ENCODE assay signal across 24 cellular contexts in the genomic region with DNA sequence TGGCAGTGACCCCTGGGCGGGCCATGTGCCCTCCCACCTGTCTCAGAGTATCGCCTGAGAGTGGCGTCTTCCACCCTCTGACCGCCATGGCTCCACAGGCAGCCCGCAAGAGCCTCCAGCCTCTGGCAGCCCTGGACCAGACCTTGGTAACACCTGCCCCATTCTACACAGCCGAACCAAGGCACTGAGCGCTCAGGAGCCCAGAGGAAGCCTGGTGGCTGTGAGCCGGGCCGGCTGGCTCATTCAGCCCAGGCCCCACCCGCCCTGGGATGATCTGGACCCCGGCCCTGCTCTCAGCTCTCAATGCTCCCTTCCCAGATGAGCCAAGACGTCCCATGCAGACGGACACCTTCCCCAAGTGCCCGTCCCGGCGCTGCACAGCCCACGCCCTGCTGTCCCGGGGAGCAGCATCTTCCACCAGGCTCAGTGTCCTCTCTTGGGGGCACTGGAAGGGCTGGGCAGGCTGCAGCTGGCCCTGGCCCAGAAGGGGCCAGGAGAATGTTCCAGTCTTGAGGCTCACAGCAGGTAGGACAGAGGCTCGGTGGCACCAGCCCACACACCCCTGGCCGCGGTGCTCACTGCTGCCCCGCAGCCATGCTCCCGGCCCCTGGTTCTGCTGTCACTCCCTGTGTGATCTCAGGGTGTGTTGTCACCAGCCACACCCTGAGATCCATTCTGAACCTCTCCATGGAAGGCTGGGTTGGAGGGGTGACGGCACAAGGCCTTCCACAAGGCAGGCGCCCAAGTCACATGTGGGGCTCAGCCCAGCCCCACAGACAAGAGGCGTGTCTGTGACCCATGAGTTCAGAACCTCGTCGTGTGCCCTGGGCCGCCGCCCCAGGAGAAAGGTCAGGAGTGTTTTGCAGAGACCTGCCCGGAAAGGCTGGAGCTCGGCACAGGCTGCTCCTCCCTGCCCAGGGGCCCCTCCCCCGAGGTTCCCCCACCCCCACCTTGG. TPM values are rescaled to one million over a fixed set of nuclear protein-coding genes. Genes with fewer than 3 reads are reported as not detected.
DNase-seq lines count a peak whose midpoint lies in the region; ATAC-seq and TF ChIP-seq lines count a peak whose summit lies in the region.
"Had no signal": no experiment of that assay in that cellular context is flagged by ENCODE, and none has a peak within 500 bp of the region (broad histone marks: within the 10 kb centered on the region; RNA-seq: fewer than 3 reads in every experiment).

No MANE protein-coding gene starts in this region.

- no peaks in the 10 kb centered on the region for H3K36me3 ChIP-seq in mammary epithelial cell (ENCODE audit: insufficient read depth, low read length)
- no peaks in the 10 kb centered on the region for H3K36me3 ChIP-seq in mucosa of descending colon (ENCODE audit: low read depth)
- H3K36me3 ChIP-seq in transverse colon = no peaks in the 10 kb centered on the region
- H3K36me3 ChIP-seq: BE2C, SJCRH30 had no signal

- no peak overlapping the region for H3K4me2 ChIP-seq in mammary epithelial cell (ENCODE audit: insufficient read depth, low read depth, low read length)

- intact Hi-C loops in MCF 10A (cut with micrococcal nuclease) = no loop called here
- intact Hi-C loops in mammary epithelial cell (cut with micrococcal nuclease) = no loop called here
- intact Hi-C loops in mucosa of descending colon (cut with DNase I, micrococcal nuclease) = no loop called here
- intact Hi-C loops in transverse colon (cut with DNase I; ENCODE audit: low total_unique reads) = loop anchor here (10.0 kb wide), 1 partner anchor 409 kb away; a partner anchor contains a TSS

- no peaks in the 10 kb centered on the region for H3K9me3 Mint-ChIP-seq in MCF 10A (ENCODE audit: unreplicated experiment)
- H3K9me3 Mint-ChIP-seq in stimulated activated memory B cell treated with anti-CD40 and anti-IgM and Interleukin-4, amounts not matched to agents 10 μg/mL and 1 μg/mL and 100 μg/mL, for 72 hours = no peaks in the 10 kb centered on the region
- H3K9me3 Mint-ChIP-seq: H9 had no signal

- WGBS in mammary epithelial cell (ENCODE audit: low coverage, missing lambda C conversion rate) = 87% methylated on average over 13 of the region's 33 CpGs
- WGBS in transverse colon (ENCODE audit: low coverage in 1 of 2), 2 donors = 59% methylated on average over 30 of the region's 33 CpGs; no CpG with 5 or more reads in 1 of the 2 donors

- no peak overlapping the region for H3K4me3 Mint-ChIP-seq in MCF 10A (ENCODE audit: unreplicated experiment)
- no peak overlapping the region for H3K4me3 Mint-ChIP-seq in stimulated activated memory B cell treated with anti-CD40 and anti-IgM and Interleukin-4, amounts not matched to agents 10 μg/mL and 1 μg/mL and 100 μg/mL, for 72 hours
- H3K4me3 Mint-ChIP-seq: H9 had no signal

- CTCF ChIA-PET in MCF 10A (lab: Yijun Ruan, JAX) = interaction anchor here (0.6 to 1.6 kb wide), 7 partner anchors 8 to 367 kb away, joined by 3 to 5 read pairs (median 4); no protein-coding TSS in a partner anchor
- CTCF ChIA-PET in mammary epithelial cell (lab: Charles Lee; ENCODE audit: low non-redundant PET) = no interaction called here

- ATAC-seq in esophagus mucosa (peak; percentile 74), mucosa of descending colon (peak; percentile 85)
- ATAC-seq in stimulated activated memory B cell treated with anti-CD40 and anti-IgM and Interleukin-4, amounts not matched to agents 10 μg/mL and 1 μg/mL and 100 μg/mL, for 72 hours = no peak
- ATAC-seq: SK-N-SH treated with all-trans-retinoic acid at 6 μM for 48 hours had no signal

- no peaks in the 10 kb centered on the region for H3K9me3 ChIP-seq in mammary epithelial cell (replicated peaks; ENCODE audit: insufficient read depth, low read length)
- H3K9me3 ChIP-seq in mucosa of descending colon = no peaks in the 10 kb centered on the region
- H3K9me3 ChIP-seq in transverse colon = no peaks in the 10 kb centered on the region
- H3K9me3 ChIP-seq: BE2C, SJCRH30 had no signal

- H3K36me3 Mint-ChIP-seq in MCF 10A (ENCODE audit: insufficient read depth, unreplicated experiment) = no peaks in the 10 kb centered on the region
- H3K36me3 Mint-ChIP-seq in stimulated activated memory B cell treated with anti-CD40 and anti-IgM and Interleukin-4, amounts not matched to agents 10 μg/mL and 1 μg/mL and 100 μg/mL, for 72 hours = no peaks in the 10 kb centered on the region

- TF ChIP-seq CTCF in MCF 10A (IDR thresholded peaks at IDR 0.05; ENCODE audit: unreplicated experiment) (no peak), mammary epithelial cell (conservative IDR thresholded peaks at IDR 0.05 in 1 of 2, IDR thresholded peaks at IDR 0.05 in 1 of 2; ENCODE audit: extremely low read depth in 1 of 2, insufficient read depth in 1 of 2, low read depth in 1 of 2, low read length in 2 of 2) (no peak), mucosa of descending colon (IDR thresholded peaks at IDR 0.05) (no peak), transverse colon (IDR thresholded peaks at IDR 0.05) (no peak)

- no peak overlapping the region for H3K9ac ChIP-seq in mammary epithelial cell (ENCODE audit: insufficient read depth, low read length)

- in situ Hi-C loops in mammary epithelial cell (cut with MboI; ENCODE audit: low sequenced_read_pairs in 2 of 2) = no loop called here
- in situ Hi-C loops in transverse colon (cut with MboI; ENCODE audit: low pct_ligation_motif_present in 1 of 4, low pct_unique_long_range_greater_than_20kb in 1 of 4, low sequenced_read_pairs in 3 of 4) = loop anchor here in 3 of 4 donors (5.0 to 10.0 kb wide), 2 partner anchors 186 to 189 kb away; no protein-coding TSS in a partner anchor

- peaks cover 4% of the 10 kb centered on the region for H3K4me1 ChIP-seq in mammary epithelial cell (ENCODE audit: insufficient read depth, low read length)
- H3K4me1 ChIP-seq in mucosa of descending colon (ENCODE audit: low read depth) = peaks cover 15% of the 10 kb centered on the region
- peaks cover 4 to 20% (median 14%) of the 10 kb centered on the region in 4 donors for H3K4me1 ChIP-seq in transverse colon
- H3K4me1 ChIP-seq: SJCRH30 had no signal

- peak; percentile 14 for DNase-seq in MCF 10A (ENCODE audit: unreplicated experiment)
- DNase-seq in mammary epithelial cell = no peak
- DNase-seq in mucosa of descending colon = peak; percentile 82 to 88 (median 88)
- peak; percentile 87 for DNase-seq in transverse colon
- no peak for DNase-seq in SIG-M5 treated with dmso at 0.1 percent for 504 hours (lab: John Stamatoyannopoulos, UW; ENCODE audit: unreplicated experiment)
- DNase-seq in NCI-H2171 treated with DMSO at 0.1 percent for 48 hours (lab: John Stamatoyannopoulos, UW) = no peak
- DNase-seq: Calu3, DND-41, H9, IMR-90, KG1, NCI-H1092, NCI-H1436, NCI-H187, NCI-H2081 treated with DMSO at 0.1 percent for 48 hours, NCI-H446, NCI-H524 treated with DMSO at 0.1 percent for 48 hours, NCI-H774, SJCRH30 had no signal

- no TSS peak for BruUV-seq in MCF 10A (replicated peaks; lab: Mats Ljungman, UMichigan)
- BruUV-seq in mammary epithelial cell (replicated peaks; lab: Mats Ljungman, UMichigan) = no TSS peak

- no peaks in the 10 kb centered on the region for H3K79me2 ChIP-seq in mammary epithelial cell (ENCODE audit: insufficient read depth, low read length)

- H4K20me1 ChIP-seq in mammary epithelial cell (ENCODE audit: insufficient read depth, low read length) = no peaks in the 10 kb centered on the region

- TF ChIP-seq EP300 in transverse colon (IDR thresholded peaks at IDR 0.05; ENCODE audit: low read depth) = no peak

- peak; percentile 68 for TF ChIP-seq POLR2A in transverse colon (IDR thresholded peaks at IDR 0.05)

- dilution Hi-C loops in mammary epithelial cell (cut with HindIII; ENCODE audit: low sequenced_read_pairs) = loop anchor here (5.0 to 25.0 kb wide), 2 partner anchors 211 to 289 kb away; a partner anchor contains a TSS

- H3K27ac Mint-ChIP-seq in MCF 10A (ENCODE audit: low read depth, unreplicated experiment) = no peak overlapping the region
- H3K27ac Mint-ChIP-seq in stimulated activated memory B cell treated with anti-CD40 and anti-IgM and Interleukin-4, amounts not matched to agents 10 μg/mL and 1 μg/mL and 100 μg/mL, for 72 hours = no peak overlapping the region
- H3K27ac Mint-ChIP-seq: H9 had no signal

- H3K27me3 Mint-ChIP-seq in MCF 10A (ENCODE audit: insufficient read depth, unreplicated experiment) = no peaks in the 10 kb centered on the region
- no peaks in the 10 kb centered on the region for H3K27me3 Mint-ChIP-seq in stimulated activated memory B cell treated with anti-CD40 and anti-IgM and Interleukin-4, amounts not matched to agents 10 μg/mL and 1 μg/mL and 100 μg/mL, for 72 hours

- POLR2A ChIA-PET in MCF 10A (lab: Yijun Ruan, JAX) = interaction anchor here (0.5 kb wide), 1 partner anchor 112 kb away, joined by 3 read pairs; no protein-coding TSS in a partner anchor

- no peaks in the 10 kb centered on the region for H3K27me3 ChIP-seq in mammary epithelial cell (ENCODE audit: insufficient read depth, low read length)
- no peaks in the 10 kb centered on the region for H3K27me3 ChIP-seq in transverse colon
- H3K27me3 ChIP-seq: BE2C, SJCRH30 had no signal

- no peak overlapping the region for H3K27ac ChIP-seq in mammary epithelial cell (ENCODE audit: insufficient read depth, low read depth, low read length)
- peak overlapping the region; percentile 48 to 71 (median 68) for H3K27ac ChIP-seq in transverse colon
- H3K27ac ChIP-seq: 22Rv1, SJCRH30 had no signal

- peaks cover 5% of the 10 kb centered on the region for H3K4me1 Mint-ChIP-seq in MCF 10A (ENCODE audit: insufficient read depth, unreplicated experiment)
- H3K4me1 Mint-ChIP-seq in stimulated activated memory B cell treated with anti-CD40 and anti-IgM and Interleukin-4, amounts not matched to agents 10 μg/mL and 1 μg/mL and 100 μg/mL, for 72 hours = peaks cover 24% of the 10 kb centered on the region
- H3K4me1 Mint-ChIP-seq: H9 had no signal

- no peak overlapping the region for H2AFZ ChIP-seq in mammary epithelial cell (ENCODE audit: low read depth, low read length)

- H3K4me3 ChIP-seq in mammary epithelial cell (replicated peaks in 1 of 3; ENCODE audit: insufficient read depth in 1 of 3, low read depth in 2 of 3, low read length in 3 of 3) (no peak overlapping the region), mucosa of descending colon (no peak overlapping the region), transverse colon (no peak overlapping the region)
- H3K4me3 ChIP-seq: SJCRH30 had no signal

RNA-seq across cellular contexts. Expression of a gene that starts 24.2 kb away (rescaled TPM):
- 8.0 and 10.1 TPM in 2 replicates for total RNA-seq in MCF 10A (2022)
- total RNA-seq in mammary epithelial cell = 10 to 100 TPM; 10.3 to 15.5 TPM
- polyA plus RNA-seq in mammary epithelial cell = 7.4 TPM
- 46.3 TPM for polyA minus RNA-seq in mammary epithelial cell
- total RNA-seq in esophagus mucosa = 12.9 TPM
- 10 to 100 TPM; 57.9 to 81.4 (median 58.5) TPM for total RNA-seq in mucosa of descending colon
- 10 to 100 TPM; 52.0 to 88.1 (median 74.7) TPM for total RNA-seq in transverse colon

Comparison
In these comparisons a context has a peak if more than half of its experiments do, and no peak if none do; other contexts are left out.
1. DNase-seq: peak in MCF 10A (single experiment), mucosa of descending colon (3 of 3) and transverse colon (single experiment); none in mammary epithelial cell (single experiment), SIG-M5 treated with dmso at 0.1 percent for 504 hours (single experiment) and NCI-H2171 treated with DMSO at 0.1 percent for 48 hours (single experiment).
2. in situ Hi-C loops: an anchor here in transverse colon (5.0 to 10.0 kb wide); none called in mammary epithelial cell.